Comparison of ENCODE assay signal across 8 cellular contexts in the genomic region with DNA sequence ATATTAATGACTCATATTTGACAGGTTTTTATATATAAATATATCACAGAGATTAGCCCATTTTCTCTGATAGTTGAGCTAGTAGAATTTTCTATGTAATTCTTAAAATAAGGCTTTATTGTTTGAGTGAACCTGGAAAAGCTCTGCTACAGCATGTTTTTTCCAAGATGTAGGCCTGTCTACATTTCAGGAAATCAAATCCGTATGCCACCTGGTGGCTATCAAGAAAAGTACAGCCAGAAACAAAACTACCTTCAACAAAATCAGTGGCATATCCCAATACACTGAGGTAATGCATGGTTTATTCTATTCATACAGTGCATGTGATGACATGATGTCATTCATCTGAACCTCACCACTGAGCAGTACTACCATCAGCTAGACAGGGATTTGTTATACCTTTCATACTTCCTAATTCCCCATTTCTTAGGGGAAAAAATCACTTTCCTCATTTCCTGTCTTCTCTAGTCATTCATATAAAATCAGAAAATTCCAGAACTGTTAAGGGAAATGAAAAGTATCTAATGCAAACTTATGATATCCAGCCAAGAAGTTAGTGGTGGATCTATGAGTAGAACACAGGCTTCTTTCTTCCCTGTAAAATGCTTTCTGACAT.
A peak's percentile ranks its signal among the peaks of the same experiment; 100 is the strongest.
DNase-seq lines count a peak whose midpoint lies in the region; ATAC-seq and TF ChIP-seq lines count a peak whose summit lies in the region.

No MANE protein-coding gene starts in this region.

- TF ChIP-seq RAD21 in Ishikawa (IDR thresholded peaks at IDR 0.05; ENCODE audit: low read depth): peak; percentile 47

- CTCF ChIA-PET in RWPE1 (lab: Yijun Ruan, JAX): interaction anchor here (0.6 to 1.5 kb wide), 2 partner anchors 16 to 546 kb away, joined by 3 to 4 read pairs; no protein-coding TSS in a partner anchor

- H3K36me3 Mint-ChIP-seq in T-helper 17 cell (ENCODE audit: low read depth): no peaks in the 10 kb centered on the region

- ATAC-seq in GM19463 (IDR thresholded peaks at IDR 0.05; ENCODE audit: unreplicated experiment): peak; percentile 59
- ATAC-seq in T-helper 17 cell: no peak
- no peak for ATAC-seq in HG02642 (IDR thresholded peaks at IDR 0.05; ENCODE audit: poor library complexity, unreplicated experiment)

- no peak overlapping the region for H3K4me3 ChIP-seq in fibroblast of the aortic adventitia (ENCODE audit: low read depth, low read length)

- no peak overlapping the region for H3K4me3 Mint-ChIP-seq in T-helper 17 cell

- H3K27ac ChIP-seq in RWPE1: no peak overlapping the region

- in situ Hi-C loops in Caki2 (cut with HindIII; ENCODE audit: low pct_unique_long_range_greater_than_20kb, low sequenced_read_pairs): no loop called here

- H3K4me1 Mint-ChIP-seq in T-helper 17 cell: peaks cover 2% of the 10 kb centered on the region

- POLR2A ChIA-PET in RWPE1 (lab: Yijun Ruan, JAX; ENCODE audit: low non-redundant PET): no interaction called here

- peak; percentile 78 for TF ChIP-seq CTCF in RWPE1 (conservative IDR thresholded peaks at IDR 0.05; ENCODE audit: low read depth)
- peak; percentile 77 for TF ChIP-seq CTCF in fibroblast of the aortic adventitia (IDR thresholded peaks at IDR 0.05; ENCODE audit: insufficient read depth, low read length)

- peak; percentile 28 for DNase-seq in Caki2 (ENCODE audit: low read depth)
- DNase-seq in RWPE1 (ENCODE audit: low spot score): peak; percentile 2
- DNase-seq in fibroblast of the aortic adventitia (ENCODE audit: low read depth): peak; percentile 60
- peak; percentile 65 for DNase-seq in pons (ENCODE audit: low spot score)
- no peak for DNase-seq in T-helper 17 cell

- H3K9me3 ChIP-seq in T-helper 17 cell (ENCODE audit: control insufficient read depth, low read length, poor library complexity, severe bottlenecking): no peaks in the 10 kb centered on the region

- no peaks in the 10 kb centered on the region for H3K27me3 Mint-ChIP-seq in T-helper 17 cell

- no peak for TF ChIP-seq EP300 in Ishikawa (IDR thresholded peaks at IDR 0.05; ENCODE audit: borderline replicate concordance)

- H3K27ac Mint-ChIP-seq in T-helper 17 cell: no peak overlapping the region

TF ChIP-seq in Ishikawa, 13 proteins besides CTCF, POLR2A, EP300 and RAD21:
- TF ChIP-seq YY1 (IDR thresholded peaks at IDR 0.05; ENCODE audit: low read depth) (no peak), NFIC (IDR thresholded peaks at IDR 0.05) (no peak), TCF12 (IDR thresholded peaks at IDR 0.05; ENCODE audit: low read depth) (no peak), CREB1 (IDR thresholded peaks at IDR 0.05; ENCODE audit: low read depth) (no peak)

Comparison
In these comparisons a context has a peak if more than half of its experiments do, and no peak if none do; other contexts are left out.
1. DNase-seq: peak in Caki2 (single experiment), RWPE1 (single experiment), fibroblast of the aortic adventitia (single experiment) and pons (single experiment); none in T-helper 17 cell (0 of 3).